ENCODE assay signal across 8 cellular contexts in the genomic region with DNA sequence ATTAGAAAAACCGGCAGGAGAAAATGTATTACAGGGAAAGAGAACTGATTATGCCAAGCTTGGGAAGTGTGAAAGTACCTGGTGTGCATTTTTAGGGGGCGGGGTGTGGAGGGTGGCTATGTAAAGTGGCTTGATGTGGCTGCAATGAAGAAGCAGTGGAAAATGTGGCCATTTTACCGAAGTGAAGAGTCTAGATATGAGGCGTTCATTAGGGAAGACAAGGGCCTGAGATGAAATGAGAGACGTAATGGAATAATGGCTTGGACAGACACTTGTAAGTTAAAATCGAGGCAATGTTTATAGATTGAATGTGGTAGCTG. TPM values are rescaled to one million over a fixed set of nuclear protein-coding genes. Genes with fewer than 3 reads are reported as not detected.
DNase-seq lines count a peak whose midpoint lies in the region; ATAC-seq lines count a peak whose summit lies in the region.

No MANE protein-coding gene starts in this region.

- H3K27ac Mint-ChIP-seq in activated T-cell treated with anti-CD3 and anti-CD28 coated beads, Interleukin-2, amount 50 U/mL, for 72 hours: peak overlapping the region; percentile 85

- H3K4me3 Mint-ChIP-seq in activated T-cell treated with anti-CD3 and anti-CD28 coated beads, Interleukin-2, amount 50 U/mL, for 72 hours: peak overlapping the region; percentile 87 to 95

- H3K9me3 ChIP-seq in skeletal muscle satellite cell (replicated peaks; ENCODE audit: low read length): no peaks in the 10 kb centered on the region

- peak overlapping the region; percentile 94 for H3K4me3 ChIP-seq in skeletal muscle satellite cell (ENCODE audit: low read length)

- H3K4me2 ChIP-seq in skeletal muscle satellite cell (ENCODE audit: low read length): peak overlapping the region; percentile 91

- peak in 1 of 2 donors; percentile 10 for ATAC-seq in activated T-cell treated with anti-CD3 and anti-CD28 coated beads, Interleukin-2, amount 50 U/mL, for 72 hours (replicated peaks in 1 of 2)
- ATAC-seq in HG02759 (IDR thresholded peaks at IDR 0.05; ENCODE audit: unreplicated experiment): no peak

- H3K9me3 Mint-ChIP-seq in activated T-cell treated with anti-CD3 and anti-CD28 coated beads, Interleukin-2, amount 50 U/mL, for 72 hours: no peaks in the 10 kb centered on the region

- peaks cover 53% of the 10 kb centered on the region for H3K4me1 Mint-ChIP-seq in activated T-cell treated with anti-CD3 and anti-CD28 coated beads, Interleukin-2, amount 50 U/mL, for 72 hours (ENCODE audit: low read depth)

- H3K27me3 ChIP-seq in skeletal muscle satellite cell (ENCODE audit: control insufficient read depth, insufficient read depth, low read length): no peaks in the 10 kb centered on the region

- peaks cover 12% of the 10 kb centered on the region for H3K4me1 ChIP-seq in skeletal muscle satellite cell (ENCODE audit: control insufficient read depth, insufficient read depth, low read length)

- peaks cover 7% of the 10 kb centered on the region for H3K27me3 Mint-ChIP-seq in activated T-cell treated with anti-CD3 and anti-CD28 coated beads, Interleukin-2, amount 50 U/mL, for 72 hours (ENCODE audit: low read depth)

- peak overlapping the region; percentile 92 for H3K9ac ChIP-seq in skeletal muscle satellite cell (ENCODE audit: low read depth, low read length)

- DNase-seq in NCI-H524 (lab: John Stamatoyannopoulos, UW) (peak; percentile 19 to 50), NCI-H524 treated with DMSO at 0.1 percent for 48 hours (lab: John Stamatoyannopoulos, UW) (no peak), NCI-H345 treated with DMSO at 0.1 percent for 48 hours (lab: John Stamatoyannopoulos, UW; ENCODE audit: unreplicated experiment) (peak; percentile 52), globus pallidus (ENCODE audit: low spot score) (peak; percentile 15), ecto neural progenitor cell (ENCODE audit: low spot score) (no peak)
- DNase-seq in activated T-cell treated with anti-CD3 and anti-CD28 coated beads, Interleukin-2, amount 50 U/mL, for 72 hours: peak; percentile 55 to 63

- H3K36me3 ChIP-seq in skeletal muscle satellite cell (ENCODE audit: insufficient read depth, low read length): no peaks in the 10 kb centered on the region

- peaks cover 2 to 4% of the 10 kb centered on the region in 2 donors for H3K36me3 Mint-ChIP-seq in activated T-cell treated with anti-CD3 and anti-CD28 coated beads, Interleukin-2, amount 50 U/mL, for 72 hours (ENCODE audit: insufficient read depth in 2 of 2)

RNA-seq across cellular contexts. Expression of a gene that starts 1.2 kb away (rescaled TPM):
- total RNA-seq in activated T-cell treated with anti-CD3 and anti-CD28 coated beads, Interleukin-2, amount 50 U/mL, for 72 hours: 10 to 100 TPM; 49.0 to 61.5 TPM
- total RNA-seq in skeletal muscle satellite cell (2012; rRNA removed): 50.4 and 54.0 TPM in 2 replicates

RNA-seq across cellular contexts. Expression of a gene that starts 1.5 kb away (rescaled TPM):
- 1 to 10 TPM; 1.2 to 2.0 TPM for total RNA-seq in activated T-cell treated with anti-CD3 and anti-CD28 coated beads, Interleukin-2, amount 50 U/mL, for 72 hours
- total RNA-seq in skeletal muscle satellite cell (2012; rRNA removed): 4.6 TPM in 2 replicates

Comparison
In these comparisons a context has a peak if more than half of its experiments do, and no peak if none do; other contexts are left out.
1. DNase-seq: peak in NCI-H524 (2 of 2), NCI-H345 treated with DMSO at 0.1 percent for 48 hours (single experiment), activated T-cell treated with anti-CD3 and anti-CD28 coated beads, Interleukin-2, amount 50 U/mL, for 72 hours (2 of 2) and globus pallidus (single experiment); none in NCI-H524 treated with DMSO at 0.1 percent for 48 hours (single experiment) and ecto neural progenitor cell (single experiment).